12 cellular contexts compared by ENCODE assay signal in the genomic region with DNA sequence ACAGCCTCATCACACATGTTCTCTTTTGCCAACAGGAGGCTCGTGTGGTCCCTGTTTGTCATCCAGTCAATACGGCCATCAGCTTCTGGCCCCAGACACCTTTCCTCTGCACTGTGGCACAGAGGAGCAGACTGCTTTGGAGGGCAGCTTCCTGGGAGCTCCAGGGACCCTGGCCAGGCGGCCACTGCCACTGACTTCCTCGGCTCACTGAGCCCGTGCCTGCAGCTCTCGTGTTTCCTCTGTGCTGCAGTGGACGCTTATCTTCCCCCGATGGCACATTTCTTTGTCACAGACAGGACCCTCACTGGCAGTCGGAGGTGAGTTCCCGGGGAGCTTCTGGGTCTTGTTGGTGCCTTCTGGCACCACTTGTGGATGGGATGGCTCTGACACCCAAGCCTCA.
"Had no signal": no experiment of that assay in that cellular context is flagged by ENCODE, and none has a peak within 500 bp of the region (broad histone marks: within the 10 kb centered on the region; RNA-seq: fewer than 3 reads in every experiment).

No MANE protein-coding gene starts in this region.

- H3K9me3 Mint-ChIP-seq: activated naive CD4-positive, alpha-beta T cell treated with anti-CD3 and anti-CD28 coated beads for 36 hours; activated naive CD8-positive, alpha-beta T cell treated with anti-CD3 and anti-CD28 coated beads, Interleukin-2, amount 50 U/mL, for 24 hours; stimulated activated naive CD8-positive, alpha-beta T cell treated with anti-CD3 and anti-CD28 coated beads, Interleukin-15, amount 100 ng/mL, for 72 hours had no signal

- H3K27me3 ChIP-seq: sigmoid colon, spleen, testis had no signal

- H3K9me3 ChIP-seq: sigmoid colon, spleen, testis had no signal

- ATAC-seq: activated CD4-positive, CD25-positive, alpha-beta regulatory T cell treated with anti-CD3 and anti-CD28 coated beads, Interleukin-2, amount 50 U/mL, for 24 hours; activated naive CD8-positive, alpha-beta T cell treated with anti-CD3 and anti-CD28 coated beads, Interleukin-2, amount 50 U/mL, for 24 hours; stimulated activated naive CD8-positive, alpha-beta T cell treated with anti-CD3 and anti-CD28 coated beads, Interleukin-15, amount 100 ng/mL, for 72 hours had no signal

- FAIRE-seq: astrocyte, colon, frontal cortex had no signal

- DNase-seq: activated T-cell treated with anti-CD3 and anti-CD28 coated beads for 4 hours, sigmoid colon, spleen had no signal

- H3K4me1 Mint-ChIP-seq: activated naive CD8-positive, alpha-beta T cell treated with anti-CD3 and anti-CD28 coated beads, Interleukin-2, amount 50 U/mL, for 24 hours; stimulated activated naive CD8-positive, alpha-beta T cell treated with anti-CD3 and anti-CD28 coated beads, Interleukin-15, amount 100 ng/mL, for 72 hours had no signal

- H3K4me3 Mint-ChIP-seq: activated naive CD4-positive, alpha-beta T cell treated with anti-CD3 and anti-CD28 coated beads for 36 hours; stimulated activated naive CD8-positive, alpha-beta T cell treated with anti-CD3 and anti-CD28 coated beads, Interleukin-15, amount 100 ng/mL, for 72 hours had no signal

- H3K4me3 ChIP-seq: lung, testis had no signal

- H3K27ac Mint-ChIP-seq: activated naive CD4-positive, alpha-beta T cell treated with anti-CD3 and anti-CD28 coated beads for 36 hours; activated naive CD8-positive, alpha-beta T cell treated with anti-CD3 and anti-CD28 coated beads, Interleukin-2, amount 50 U/mL, for 24 hours had no signal

- H3K27me3 Mint-ChIP-seq: stimulated activated naive CD8-positive, alpha-beta T cell treated with anti-CD3 and anti-CD28 coated beads, Interleukin-15, amount 100 ng/mL, for 72 hours had no signal

- H3K36me3 ChIP-seq: sigmoid colon, spleen had no signal

- H3K27ac ChIP-seq: testis had no signal
